Comparison of ENCODE assay signal across 1 cellular context in genomic region chr12:42166501-42166900, GRCh38.
TF ChIP-seq lines count a peak whose summit lies in the region.

No MANE protein-coding gene starts in this region.

TF ChIP-seq in IMR-90, 13 proteins besides CTCF, POLR2A, EP300 and RAD21 (continued from another document):
- TF ChIP-seq ELK1 (IDR thresholded peaks at IDR 0.05; ENCODE audit: borderline replicate concordance, low read depth, low read length), result no peak
- no peak for TF ChIP-seq FOS (IDR thresholded peaks at IDR 0.05; ENCODE audit: low read depth, low read length)
- TF ChIP-seq RFX5 (IDR thresholded peaks at IDR 0.05; ENCODE audit: low read depth, low read length), result no peak
- TF ChIP-seq MXI1 (IDR thresholded peaks at IDR 0.05; ENCODE audit: borderline replicate concordance, low read depth, low read length), result no peak
- TF ChIP-seq CEBPB (IDR thresholded peaks at IDR 0.05; ENCODE audit: low read depth, low read length), result no peak
- TF ChIP-seq CHD1 (IDR thresholded peaks at IDR 0.05; ENCODE audit: low read depth, low read length), result no peak
- TF ChIP-seq BHLHE40 (IDR thresholded peaks at IDR 0.05; ENCODE audit: low read depth, low read length), result no peak
- no peak for TF ChIP-seq MAZ (IDR thresholded peaks at IDR 0.05; ENCODE audit: borderline replicate concordance, low read depth, low read length)
- no peak for TF ChIP-seq SMC3 (IDR thresholded peaks at IDR 0.05; ENCODE audit: low read depth, low read length)
- no peak for TF ChIP-seq MAFK (IDR thresholded peaks at IDR 0.05; ENCODE audit: low read depth, low read length)
- TF ChIP-seq USF2 (IDR thresholded peaks at IDR 0.05; ENCODE audit: low read depth, low read length), result no peak
- no peak for TF ChIP-seq RCOR1 (IDR thresholded peaks at IDR 0.05; ENCODE audit: insufficient replicate concordance, low read length)
